In the genomic region with DNA sequence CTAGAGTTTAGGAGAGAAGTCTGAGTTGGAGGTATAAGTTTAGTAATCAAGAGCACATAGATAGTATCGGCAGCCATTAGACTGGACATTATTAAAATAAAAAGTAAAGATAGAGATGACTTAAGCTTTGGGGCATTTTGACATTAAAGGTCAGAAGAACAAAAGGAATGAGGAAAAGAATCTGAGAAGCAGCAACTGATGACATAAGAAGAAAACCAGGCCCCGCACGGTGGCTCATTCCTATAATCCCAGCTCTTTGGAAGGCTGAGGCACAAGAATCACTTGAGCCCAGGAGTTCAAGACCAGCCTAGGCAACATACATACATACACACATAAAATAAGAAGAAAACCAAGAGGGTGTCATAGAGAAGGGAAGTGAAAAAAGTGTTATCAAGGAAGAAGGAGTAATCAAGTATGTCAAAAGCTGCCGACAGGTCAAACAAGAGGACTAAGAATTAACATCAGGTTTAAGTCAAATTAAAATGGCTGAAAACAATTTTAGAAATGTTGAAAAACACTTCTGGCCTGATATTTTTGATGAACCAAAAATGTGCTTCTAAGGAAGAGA, we compare ENCODE assay signal across 37 cellular contexts. TPM values are rescaled to one million over a fixed set of nuclear protein-coding genes. Genes with fewer than 3 reads are reported as not detected.
DNase-seq lines count a peak whose midpoint lies in the region; ATAC-seq and TF ChIP-seq lines count a peak whose summit lies in the region.
"Had no signal": no experiment of that assay in that cellular context is flagged by ENCODE, and none has a peak within 500 bp of the region (broad histone marks: within the 10 kb centered on the region; RNA-seq: fewer than 3 reads in every experiment).

No MANE protein-coding gene starts in this region.

- H3K9me3 Mint-ChIP-seq in activated CD4-positive, alpha-beta memory T cell treated with anti-CD3 and anti-CD28 coated beads, Interleukin-2, amount 10 ng/mL, durations not matched to agents 7 days and 5 days = no peaks in the 10 kb centered on the region
- H3K9me3 Mint-ChIP-seq: activated naive CD4-positive, alpha-beta T cell treated with anti-CD3 and anti-CD28 coated beads, Interleukin-2, amount 50 U/mL, for 24 hours; activated T-helper 17 cell treated with anti-CD3 and anti-CD28 coated beads, Interleukin-2, amount 50 U/mL, for 72 hours; effector memory CD8-positive, alpha-beta T cell had no signal

- H3K4me1 Mint-ChIP-seq in activated CD4-positive, alpha-beta memory T cell treated with anti-CD3 and anti-CD28 coated beads, Interleukin-2, amount 10 ng/mL, durations not matched to agents 7 days and 5 days = peaks cover 27% of the 10 kb centered on the region
- H3K4me1 Mint-ChIP-seq: neural progenitor cell had no signal

- ATAC-seq in SK-N-SH treated with all-trans-retinoic acid at 6 μM for 48 hours = no peak
- ATAC-seq: activated CD4-positive, alpha-beta T cell treated with anti-CD3 and anti-CD28 coated beads for 36 hours; activated CD8-positive, alpha-beta T cell treated with anti-CD3 and anti-CD28 coated beads, Interleukin-2, amount 10 ng/mL, durations not matched to agents 7 days and 5 days; activated T-helper 17 cell treated with anti-CD3 and anti-CD28 coated beads, Interleukin-2, amount 50 U/mL, for 72 hours; effector memory CD8-positive, alpha-beta T cell; gastrocnemius medialis; stimulated activated naive CD8-positive, alpha-beta T cell treated with anti-CD3 and anti-CD28 coated beads, Interleukin-15, Interleukin-2, amounts not matched to agents 100 U/mL and 50 U/mL, for 24 hours; upper lobe of right lung had no signal

- H3K9me3 ChIP-seq in SK-N-SH = no peaks in the 10 kb centered on the region
- H3K9me3 ChIP-seq: gastrocnemius medialis, Peyer's patch, right atrium auricular region, upper lobe of right lung had no signal

- no peak for TF ChIP-seq CTCF in SK-N-SH (IDR thresholded peaks at IDR 0.05)
- TF ChIP-seq CTCF in cardiac fibroblast (IDR thresholded peaks at IDR 0.05; ENCODE audit: low read depth, low read length) = no peak

- H3F3A ChIP-seq in SK-N-SH (replicated peaks; ENCODE audit: insufficient read depth) = peaks cover 12% of the 10 kb centered on the region

- no peak overlapping the region for H3K27ac Mint-ChIP-seq in activated CD4-positive, alpha-beta memory T cell treated with anti-CD3 and anti-CD28 coated beads, Interleukin-2, amount 10 ng/mL, durations not matched to agents 7 days and 5 days
- H3K27ac Mint-ChIP-seq: activated CD4-positive, alpha-beta T cell treated with anti-CD3 and anti-CD28 coated beads for 36 hours; activated CD8-positive, alpha-beta T cell treated with anti-CD3 and anti-CD28 coated beads, Interleukin-2, amount 10 ng/mL, durations not matched to agents 7 days and 5 days; activated naive CD4-positive, alpha-beta T cell treated with anti-CD3 and anti-CD28 coated beads, Interleukin-2, amount 50 U/mL, for 24 hours; activated T-helper 17 cell treated with anti-CD3 and anti-CD28 coated beads, Interleukin-2, amount 50 U/mL, for 72 hours; CD4-positive, CD25-positive, alpha-beta regulatory T cell; effector memory CD8-positive, alpha-beta T cell; neural progenitor cell; T-helper 2 cell treated with Interferon-gamma antibody and Interleukin-4, amounts not matched to agents 5 μg/mL and 100 μg/mL, for 36 hours had no signal

- peaks cover 0 to 5% of the 10 kb centered on the region in 2 experiments for H3K36me3 ChIP-seq in SK-N-SH (replicated peaks in 1 of 2; ENCODE audit: control insufficient read depth in 1 of 2, insufficient read depth in 2 of 2, low read length in 1 of 2)
- H3K36me3 ChIP-seq: cardiac muscle cell, gastrocnemius medialis, neural progenitor cell, Peyer's patch, right atrium auricular region, upper lobe of right lung had no signal

- H3K27ac ChIP-seq in SK-N-SH (ENCODE audit: low read depth in 2 of 2, low read length in 1 of 2) = peak overlapping the region in 1 of 2 experiments; percentile 91; a peak in 1 of 4 replicates
- H3K27ac ChIP-seq: cardiac muscle cell, coronary artery, gastrocnemius medialis, hepatocyte, neural progenitor cell, Peyer's patch, right atrium auricular region, upper lobe of right lung had no signal

- H3K4me3 ChIP-seq in SK-N-SH (ENCODE audit: low read depth in 2 of 2, low read length in 1 of 2) = no peak overlapping the region
- H3K4me3 ChIP-seq in cardiac fibroblast (replicated peaks in 1 of 2; ENCODE audit: low read depth in 2 of 2, low read length in 2 of 2) = no peak overlapping the region
- H3K4me3 ChIP-seq: cardiac muscle cell, coronary artery, gastrocnemius medialis, hepatocyte, neural progenitor cell, Peyer's patch, right atrium auricular region, upper lobe of right lung had no signal

- H3K27me3 ChIP-seq in SK-N-SH (ENCODE audit: insufficient read depth) = no peaks in the 10 kb centered on the region
- H3K27me3 ChIP-seq: cardiac muscle cell, gastrocnemius medialis, hepatocyte, neural progenitor cell, Peyer's patch, right atrium auricular region, upper lobe of right lung had no signal

- peaks cover 28% of the 10 kb centered on the region for H4K20me1 ChIP-seq in SK-N-SH (ENCODE audit: insufficient read depth)

- H3K79me2 ChIP-seq in SK-N-SH (ENCODE audit: insufficient read depth) = peaks cover 83% of the 10 kb centered on the region

- no peaks in the 10 kb centered on the region for H3K27me3 Mint-ChIP-seq in activated CD4-positive, alpha-beta memory T cell treated with anti-CD3 and anti-CD28 coated beads, Interleukin-2, amount 10 ng/mL, durations not matched to agents 7 days and 5 days
- H3K27me3 Mint-ChIP-seq: activated CD4-positive, alpha-beta T cell treated with anti-CD3 and anti-CD28 coated beads for 36 hours; activated naive CD4-positive, alpha-beta T cell treated with anti-CD3 and anti-CD28 coated beads, Interleukin-2, amount 50 U/mL, for 24 hours; activated T-helper 17 cell treated with anti-CD3 and anti-CD28 coated beads, Interleukin-2, amount 50 U/mL, for 72 hours; CD4-positive, CD25-positive, alpha-beta regulatory T cell; effector memory CD8-positive, alpha-beta T cell had no signal

- H3K4me3 Mint-ChIP-seq in activated CD4-positive, alpha-beta memory T cell treated with anti-CD3 and anti-CD28 coated beads, Interleukin-2, amount 10 ng/mL, durations not matched to agents 7 days and 5 days = no peak overlapping the region
- H3K4me3 Mint-ChIP-seq: activated CD4-positive, alpha-beta T cell treated with anti-CD3 and anti-CD28 coated beads for 36 hours; activated CD8-positive, alpha-beta T cell treated with anti-CD3 and anti-CD28 coated beads, Interleukin-2, amount 10 ng/mL, durations not matched to agents 7 days and 5 days; activated naive CD4-positive, alpha-beta T cell treated with anti-CD3 and anti-CD28 coated beads, Interleukin-2, amount 50 U/mL, for 24 hours; activated T-helper 17 cell treated with anti-CD3 and anti-CD28 coated beads, Interleukin-2, amount 50 U/mL, for 72 hours; CD4-positive, CD25-positive, alpha-beta regulatory T cell; effector memory CD8-positive, alpha-beta T cell; neural progenitor cell; T-helper 2 cell treated with Interferon-gamma antibody and Interleukin-4, amounts not matched to agents 5 μg/mL and 100 μg/mL, for 36 hours had no signal

- H3K9ac ChIP-seq in SK-N-SH = no peak overlapping the region
- H3K9ac ChIP-seq: neural progenitor cell had no signal

- DNase-seq in SK-N-SH (no peak), cardiac fibroblast (ENCODE audit: low read depth in 2 of 2) (peak; percentile 19 to 57), iris pigment epithelial cell (ENCODE audit: low read depth) (peak; percentile 48), ACHN (no peak), NCI-H2196 (lab: John Stamatoyannopoulos, UW; ENCODE audit: unreplicated experiment) (no peak), islet precursor cell (no peak)
- DNase-seq in activated CD4-positive, alpha-beta memory T cell treated with anti-CD3 and anti-CD28 coated beads, Interleukin-2, amount 10 ng/mL, durations not matched to agents 7 days and 5 days = no peak
- DNase-seq: 8988T; activated CD4-positive, alpha-beta T cell treated with anti-CD3 and anti-CD28 coated beads for 36 hours; activated CD8-positive, alpha-beta T cell treated with anti-CD3 and anti-CD28 coated beads, Interleukin-2, amount 10 ng/mL, durations not matched to agents 7 days and 5 days; Calu3; CD4-positive, CD25-positive, alpha-beta regulatory T cell; DMS79 treated with DMSO at 0.1 percent for 48 hours; effector memory CD8-positive, alpha-beta T cell; erythroblast; gastrocnemius medialis; GOT3; KBM-7; mesendoderm; NCI-H1417 treated with DMSO at 0.1 percent for 48 hours; NCI-H2081 treated with DMSO at 0.1 percent for 48 hours; NCI-H774; Peyer's patch; posterior cingulate gyrus; SHP77; stimulated activated CD4-positive, alpha-beta T cell treated with anti-CD3 and anti-CD28 coated beads, Interleukin-1b, Interleukin-23, amount 100 ng/mL, for 48 hours; stimulated activated naive CD8-positive, alpha-beta T cell treated with anti-CD3 and anti-CD28 coated beads, Interleukin-15, Interleukin-2, amounts not matched to agents 100 U/mL and 50 U/mL, for 24 hours; upper lobe of right lung had no signal

- POLR2A ChIA-PET in SK-N-SH (lab: Yijun Ruan, JAX) = no interaction called here
- POLR2A ChIA-PET in activated CD4-positive, alpha-beta memory T cell treated with anti-CD3 and anti-CD28 coated beads, Interleukin-2, amount 10 ng/mL, durations not matched to agents 7 days and 5 days (lab: Charles Lee) = no interaction called here

- no peak for TF ChIP-seq EP300 in SK-N-SH (IDR thresholded peaks at IDR 0.05; ENCODE audit: borderline replicate concordance in 1 of 2, low read depth in 1 of 2, low read length in 1 of 2)

- peaks cover 26% of the 10 kb centered on the region for H3K36me3 Mint-ChIP-seq in activated CD4-positive, alpha-beta memory T cell treated with anti-CD3 and anti-CD28 coated beads, Interleukin-2, amount 10 ng/mL, durations not matched to agents 7 days and 5 days (ENCODE audit: low read depth)

- 91% methylated on average over 4 of the region's 4 CpGs for WGBS in SK-N-SH (ENCODE audit: low lambda C conversion rate)

- CTCF ChIA-PET in SK-N-SH (lab: Yijun Ruan, JAX) = no interaction called here
- CTCF ChIA-PET in activated CD4-positive, alpha-beta memory T cell treated with anti-CD3 and anti-CD28 coated beads, Interleukin-2, amount 10 ng/mL, durations not matched to agents 7 days and 5 days (lab: Charles Lee) = no interaction called here

- in situ Hi-C loops in ACHN (cut with HindIII; ENCODE audit: low pct_ligation_motif_present, low pct_unique_long_range_greater_than_20kb, low sequenced_read_pairs) = no loop called here

- H2AFZ ChIP-seq in SK-N-SH (ENCODE audit: low read depth) = no peak overlapping the region
- H2AFZ ChIP-seq: hepatocyte, neural progenitor cell had no signal

- H3K4me1 ChIP-seq in SK-N-SH (ENCODE audit: control insufficient read depth in 1 of 2, insufficient read depth in 2 of 2, low read depth in 1 of 2, low read length in 1 of 2) = peaks cover 0 to 19% of the 10 kb centered on the region in 2 experiments; a peak in 2 of 4 replicates
- H3K4me1 ChIP-seq: Peyer's patch, right atrium auricular region, upper lobe of right lung had no signal

- TF ChIP-seq RAD21 in SK-N-SH (IDR thresholded peaks at IDR 0.05; ENCODE audit: low read length) = no peak

- no peak overlapping the region; the same call in 1 of the 2 replicates for H3K4me2 ChIP-seq in SK-N-SH
- H3K4me2 ChIP-seq: hepatocyte, neural progenitor cell had no signal

- no peaks in the 10 kb centered on the region for H3K9me2 ChIP-seq in SK-N-SH

RNA-seq across cellular contexts. Expression of gene ACAP2, which starts 38.9 kb away (rescaled TPM):
- 6.8 and 9.6 TPM in 2 replicates for polyA plus RNA-seq in SK-N-SH (2012; rRNA removed)
- polyA plus RNA-seq in SK-N-SH (2012; cell fraction: cytosol; rRNA removed) = 10.7 and 12.7 TPM in 2 replicates
- 6.2 and 14.0 TPM in 2 replicates for polyA plus RNA-seq in SK-N-SH (2012; cell fraction: nucleus; rRNA removed)
- total RNA-seq in activated CD4-positive, alpha-beta memory T cell treated with anti-CD3 and anti-CD28 coated beads, Interleukin-2, amount 10 ng/mL, durations not matched to agents 7 days and 5 days = 10 to 100 TPM; 76.0 to 77.4 TPM

Comparison
In these comparisons a context has a peak if more than half of its experiments do, and no peak if none do; other contexts are left out.
1. DNase-seq: peak in cardiac fibroblast (2 of 2) and iris pigment epithelial cell (single experiment); none in SK-N-SH (single experiment), ACHN (single experiment), NCI-H2196 (single experiment), islet precursor cell (single experiment) and activated CD4-positive, alpha-beta memory T cell treated with anti-CD3 and anti-CD28 coated beads, Interleukin-2, amount 10 ng/mL, durations not matched to agents 7 days and 5 days (single experiment).